ENCODE assay signal across 1 cellular context in the genomic region with DNA sequence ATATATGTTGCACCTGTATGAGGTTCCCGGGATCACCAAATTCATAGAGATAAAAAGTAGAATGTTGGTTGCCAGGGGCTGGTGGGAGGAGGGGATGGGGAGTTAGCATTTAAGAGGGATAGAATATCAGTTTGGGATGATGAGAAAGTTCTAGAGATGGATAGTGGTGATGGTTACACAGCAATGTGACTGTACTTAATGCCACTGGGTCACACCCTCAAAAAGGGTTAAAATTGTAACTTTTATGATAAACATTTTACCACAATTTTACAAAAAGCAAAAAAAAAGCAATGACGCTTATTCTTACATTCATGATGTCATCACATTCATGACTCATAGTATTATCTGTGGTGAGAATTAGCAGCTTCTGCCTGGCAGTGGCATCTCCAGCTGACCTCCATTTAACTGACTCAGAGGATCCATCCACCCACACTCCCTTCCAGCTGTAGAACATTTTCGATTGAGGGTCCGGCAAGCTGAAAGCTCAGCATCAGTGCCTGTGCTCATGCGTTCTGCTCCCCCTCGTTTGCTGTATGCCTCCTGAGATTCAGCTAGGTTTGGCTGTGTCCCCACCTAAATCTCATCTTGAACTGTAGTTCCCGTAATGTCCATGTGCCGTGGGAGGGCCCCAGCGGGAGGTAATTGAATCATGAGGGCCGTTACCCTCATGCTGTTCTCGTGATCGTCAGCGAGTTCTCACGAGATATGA.
TF ChIP-seq lines count a peak whose summit lies in the region.

No MANE protein-coding gene starts in this region.

TF ChIP-seq in H1, 55 proteins besides CTCF, POLR2A, EP300 and RAD21:
- TF ChIP-seq SUZ12 (IDR thresholded peaks at IDR 0.05; ENCODE audit: low read length) (no peak), GABPA (IDR thresholded peaks at IDR 0.05; ENCODE audit: borderline replicate concordance, insufficient read depth, low read length) (no peak), RXRA (IDR thresholded peaks at IDR 0.05; ENCODE audit: insufficient read depth, low read depth, low read length) (no peak), EGR1 (IDR thresholded peaks at IDR 0.05; ENCODE audit: borderline replicate concordance, low read depth, low read length) (no peak), SRF (IDR thresholded peaks at IDR 0.05; ENCODE audit: low read depth, low read length) (no peak), SP4 (IDR thresholded peaks at IDR 0.05; ENCODE audit: low read length) (no peak), CHD1 (IDR thresholded peaks at IDR 0.05; ENCODE audit: low read depth, low read length) (no peak), ASH2L (IDR thresholded peaks at IDR 0.05; ENCODE audit: low read length) (no peak), SP2 (IDR thresholded peaks at IDR 0.05; ENCODE audit: low read length) (no peak), KDM5A (IDR thresholded peaks at IDR 0.05; ENCODE audit: low read length) (no peak), KDM4A (IDR thresholded peaks at IDR 0.05; ENCODE audit: low read depth, low read length, severe bottlenecking) (no peak), BRCA1 (IDR thresholded peaks at IDR 0.05; ENCODE audit: low read depth, low read length) (no peak)
- TF ChIP-seq, protein P1, sequence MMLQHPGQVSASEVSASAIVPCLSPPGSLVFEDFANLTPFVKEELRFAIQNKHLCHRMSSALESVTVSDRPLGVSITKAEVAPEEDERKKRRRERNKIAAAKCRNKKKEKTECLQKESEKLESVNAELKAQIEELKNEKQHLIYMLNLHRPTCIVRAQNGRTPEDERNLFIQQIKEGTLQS (IDR thresholded peaks at IDR 0.05; ENCODE audit: insufficient read depth, low read depth, low read length), result no peak
